In genomic region chr16:19113577-19114358, GRCh38 we compare ENCODE assay signal across 8 cellular contexts. TPM values are rescaled to one million over a fixed set of nuclear protein-coding genes. Genes with fewer than 3 reads are reported as not detected.
DNase-seq lines count a peak whose midpoint lies in the region; ATAC-seq, FAIRE-seq and TF ChIP-seq lines count a peak whose summit lies in the region.

TSS of gene ITPRIPL2 (plus strand) at chr16:19113964. CDS start at chr16:19114462, 498 bp downstream.

- BruUV-seq in Panc1 (replicated peaks; lab: Mats Ljungman, UMichigan), result no TSS peak

- POLR2A ChIA-PET in Panc1 (lab: Charles Lee), result interaction anchor here (0.5 to 1.4 kb wide), 3 partner anchors 19 to 425 kb away, joined by 3 to 8 read pairs (median 5); no protein-coding TSS in a partner anchor

- H3K9me3 ChIP-seq in Panc1 (ENCODE audit: control insufficient read depth, insufficient read depth, low read depth, low read length), result no peaks in the 10 kb centered on the region
- H3K9me3 ChIP-seq in skeletal muscle tissue (ENCODE audit: control insufficient read depth in 3 of 3, low read length in 3 of 3), result no peaks in the 10 kb centered on the region

- intact Hi-C loops in Panc1 (cut with micrococcal nuclease; ENCODE audit: unreplicated experiment), result no loop called here

- H3K4me3 ChIP-seq in Panc1 (ENCODE audit: low read depth in 2 of 2, low read length in 2 of 2) (peak within 1 kb of the TSS; percentile 65 to 78), skeletal muscle tissue (ENCODE audit: low read length in 3 of 3) (peak within 1 kb of the TSS; percentile 77 to 83 (median 83))

- peak; percentile 36 for ATAC-seq in GM21786 (IDR thresholded peaks at IDR 0.05; ENCODE audit: unreplicated experiment)
- peak; percentile 89 for ATAC-seq in Panc1

- H3K27ac ChIP-seq in Panc1 (ENCODE audit: low read length), result peak within 1 kb of the TSS; percentile 95
- peak within 1 kb of the TSS; percentile 90 for H3K27ac ChIP-seq in skeletal muscle tissue (ENCODE audit: low read depth, low read length)

- H3K27me3 ChIP-seq in Panc1 (ENCODE audit: control insufficient read depth, insufficient read depth, low read length) (no peaks in the 10 kb centered on the region), skeletal muscle tissue (ENCODE audit: control insufficient read depth in 3 of 3, insufficient read depth in 3 of 3, low read length in 3 of 3) (no peaks in the 10 kb centered on the region)

- peak; percentile 47 for DNase-seq in DMS153 (lab: John Stamatoyannopoulos, UW)
- peak; percentile 84 for DNase-seq in Panc1 (ENCODE audit: low read depth, low spot score)
- peak; percentile 18 for DNase-seq in cerebellum (ENCODE audit: low spot score)
- peak; percentile 80 for DNase-seq in iris pigment epithelial cell (ENCODE audit: low read depth)
- DNase-seq in NK-92 treated with Interleukin-12 subunit alpha and Interleukin-12 subunit beta, amount 100 ng/mL, for 24 hours (lab: John Stamatoyannopoulos, UW), result no peak
- DNase-seq in D721Med (ENCODE audit: insufficient read length, low spot score), result no peak

- H3K36me3 ChIP-seq in Panc1 (ENCODE audit: control insufficient read depth, insufficient read depth, low read length) (no peaks in the 10 kb centered on the region; the same call in 1 of the 2 replicates), skeletal muscle tissue (ENCODE audit: control insufficient read depth in 3 of 3, insufficient read depth in 3 of 3, low read length in 3 of 3) (peaks cover 2 to 12% (median 7%) of the 10 kb centered on the region in 3 donors)

- CTCF ChIA-PET in Panc1 (lab: Charles Lee), result interaction anchor here (0.5 to 2.5 kb wide), 5 partner anchors 19 to 538 kb away, joined by 3 to 11 read pairs (median 5); no protein-coding TSS in a partner anchor

- peak within 1 kb of the TSS; percentile 84 to 89 (median 85) for H3K9ac ChIP-seq in skeletal muscle tissue (ENCODE audit: low read depth in 1 of 3, low read length in 3 of 3)

- in situ Hi-C loops in Panc1 (cut with HindIII; ENCODE audit: low pct_unique_long_range_greater_than_20kb, low sequenced_read_pairs), result no loop called here

- no peak for FAIRE-seq in D721Med (lab: Jason Lieb, UNC)

- TF ChIP-seq CTCF in Panc1 (IDR thresholded peaks at IDR 0.05) (no peak), D721Med (IDR thresholded peaks at IDR 0.05; ENCODE audit: insufficient read depth, missing control alignments) (no peak)

- H3K4me1 ChIP-seq in Panc1 (ENCODE audit: control insufficient read depth, insufficient read depth, low read length), result peaks cover 51% of the 10 kb centered on the region
- H3K4me1 ChIP-seq in skeletal muscle tissue (ENCODE audit: control insufficient read depth in 3 of 3, insufficient read depth in 3 of 3, low read length in 3 of 3), result peaks cover 30 to 34% (median 34%) of the 10 kb centered on the region in 3 donors

RNA-seq across cellular contexts. Expression of gene ITPRIPL2, which starts in this region (rescaled TPM):
- total RNA-seq in Panc1 (2021; ENCODE audit: unreplicated experiment), result 83.2 TPM
- polyA plus RNA-seq in Panc1 (2012; ENCODE audit: insufficient read length), result 32.1 TPM
- total RNA-seq in cerebellum, result 4.9 TPM
- 33.4 TPM for total RNA-seq in skeletal muscle tissue

Comparison
In these comparisons a context has a peak if more than half of its experiments do, and no peak if none do; other contexts are left out.
1. DNase-seq: peak in DMS153 (single experiment), Panc1 (single experiment), cerebellum (single experiment) and iris pigment epithelial cell (single experiment); none in NK-92 treated with Interleukin-12 subunit alpha and Interleukin-12 subunit beta, amount 100 ng/mL, for 24 hours (single experiment) and D721Med (single experiment).